ENCODE assay signal across 13 cellular contexts in genomic region chr19:46371371-46371901, GRCh38. TPM values are rescaled to one million over a fixed set of nuclear protein-coding genes. Genes with fewer than 3 reads are reported as not detected.
DNase-seq lines count a peak whose midpoint lies in the region; TF ChIP-seq lines count a peak whose summit lies in the region.
"Had no signal": no experiment of that assay in that cellular context is flagged by ENCODE, and none has a peak within 500 bp of the region (broad histone marks: within the 10 kb centered on the region; RNA-seq: fewer than 3 reads in every experiment).

No MANE protein-coding gene starts in this region.

- H3K4me3 ChIP-seq in WERI-Rb-1 (ENCODE audit: low read depth, low read length) (no peak overlapping the region), epithelial cell of esophagus (ENCODE audit: low read length) (no peak overlapping the region), prostate gland (no peak overlapping the region)
- H3K4me3 ChIP-seq: thoracic aorta had no signal

- no peaks in the 10 kb centered on the region for H3K9me3 ChIP-seq in WERI-Rb-1 (ENCODE audit: severe bottlenecking)
- no peaks in the 10 kb centered on the region for H3K9me3 ChIP-seq in prostate gland
- H3K9me3 ChIP-seq: thoracic aorta had no signal

- peaks cover 55% of the 10 kb centered on the region for H3K36me3 ChIP-seq in WERI-Rb-1
- peaks cover 0 to 1% of the 10 kb centered on the region in 2 donors for H3K36me3 ChIP-seq in prostate gland

- H3K27ac Mint-ChIP-seq in activated T-cell treated with anti-CD3 and anti-CD28 coated beads, Interleukin-2, amount 50 U/mL, for 24 hours: peak overlapping the region; percentile 50
- no peak overlapping the region for H3K27ac Mint-ChIP-seq in mesothelial cell of epicardium

- WGBS in prostate gland: 80% methylated on average over 10 of the region's 10 CpGs

- H3K27ac ChIP-seq in WERI-Rb-1 (no peak overlapping the region; the same call in 1 of the 2 replicates), prostate gland (peak overlapping the region; percentile 26 to 50)
- H3K27ac ChIP-seq: thoracic aorta had no signal

- no peaks in the 10 kb centered on the region for H3K27me3 Mint-ChIP-seq in activated T-cell treated with anti-CD3 and anti-CD28 coated beads, Interleukin-2, amount 50 U/mL, for 24 hours
- no peaks in the 10 kb centered on the region for H3K27me3 Mint-ChIP-seq in mesothelial cell of epicardium (ENCODE audit: low read depth)

- H3K4me1 Mint-ChIP-seq in activated T-cell treated with anti-CD3 and anti-CD28 coated beads, Interleukin-2, amount 50 U/mL, for 24 hours (ENCODE audit: low read depth): peaks cover 39% of the 10 kb centered on the region
- H3K4me1 Mint-ChIP-seq in mesothelial cell of epicardium: peaks cover 14% of the 10 kb centered on the region

- intact Hi-C loops in prostate gland (cut with DNase I): no loop called here

- peaks cover 80% of the 10 kb centered on the region for H3K36me3 Mint-ChIP-seq in activated T-cell treated with anti-CD3 and anti-CD28 coated beads, Interleukin-2, amount 50 U/mL, for 24 hours (ENCODE audit: low read depth)
- H3K36me3 Mint-ChIP-seq in mesothelial cell of epicardium: peaks cover 11% of the 10 kb centered on the region

- H3K27me3 ChIP-seq in WERI-Rb-1 (ENCODE audit: insufficient read depth, low read depth, severe bottlenecking) (no peaks in the 10 kb centered on the region), prostate gland (replicated peaks; ENCODE audit: insufficient read depth) (no peaks in the 10 kb centered on the region)

- TF ChIP-seq CTCF in WERI-Rb-1 (IDR thresholded peaks at IDR 0.05; ENCODE audit: low read depth, low read length): peak; percentile 17; the same call in 1 of the 2 replicates
- no peak for TF ChIP-seq CTCF in epithelial cell of esophagus (IDR thresholded peaks at IDR 0.05; ENCODE audit: insufficient read depth, low read depth, low read length, missing control alignments)
- no peak for TF ChIP-seq CTCF in prostate gland (IDR thresholded peaks at IDR 0.05)
- no peak for TF ChIP-seq CTCF in mesothelial cell of epicardium (IDR thresholded peaks at IDR 0.05; ENCODE audit: unreplicated experiment)

- H3K9me3 Mint-ChIP-seq in activated T-cell treated with anti-CD3 and anti-CD28 coated beads, Interleukin-2, amount 50 U/mL, for 24 hours: no peaks in the 10 kb centered on the region
- H3K9me3 Mint-ChIP-seq in mesothelial cell of epicardium: no peaks in the 10 kb centered on the region

- DNase-seq in activated T-cell treated with anti-CD3 and anti-CD28 coated beads, Interleukin-2, amount 50 U/mL, for 24 hours: peak; percentile 33
- no peak for DNase-seq in activated T-cell treated with anti-CD3 and anti-CD28 coated beads, Interleukin-2, amount 50 U/mL, for 48 hours
- DNase-seq in WERI-Rb-1: no peak
- peak; percentile 39 for DNase-seq in epithelial cell of esophagus (ENCODE audit: low read depth)
- no peak for DNase-seq in prostate gland (ENCODE audit: low spot score)
- DNase-seq in NCI-H1092 (lab: John Stamatoyannopoulos, UW): no peak
- no peak for DNase-seq in SKM-1 treated with dmso at 0.1 percent for 144 hours (lab: John Stamatoyannopoulos, UW; ENCODE audit: unreplicated experiment)
- no peak for DNase-seq in mesothelial cell of epicardium (ENCODE audit: low spot score in 2 of 2, unreplicated experiment in 2 of 2)
- DNase-seq: GF-D8; NCI-H69; occipital lobe; stimulated activated CD4-positive, alpha-beta T cell treated with anti-CD3 and anti-CD28 coated beads, Interleukin-4, amount 100 ng/mL, for 1 hour had no signal

- peaks cover 27% of the 10 kb centered on the region for H3K4me1 ChIP-seq in prostate gland (replicated peaks)

- no peak for TF ChIP-seq POLR2A in prostate gland (IDR thresholded peaks at IDR 0.05)

- H3K4me3 Mint-ChIP-seq in activated T-cell treated with anti-CD3 and anti-CD28 coated beads, Interleukin-2, amount 50 U/mL, for 24 hours: no peak overlapping the region
- no peak overlapping the region for H3K4me3 Mint-ChIP-seq in mesothelial cell of epicardium

RNA-seq across cellular contexts. Expression of gene PPP5C, which starts 24.5 kb away (rescaled TPM):
- total RNA-seq in prostate gland: 10 to 100 TPM; 81.4 to 84.3 TPM
- total RNA-seq in mesothelial cell of epicardium: 80.6 to 86.4 TPM (median 85.2 TPM) in 3 replicates

RNA-seq across cellular contexts. Expression of gene CCDC8, which starts 41.9 kb away (rescaled TPM):
- total RNA-seq in prostate gland: 10 to 100 TPM; 20.4 to 32.7 TPM
- total RNA-seq in mesothelial cell of epicardium: 50.3 to 51.7 TPM (median 50.7 TPM) in 3 replicates

RNA-seq across cellular contexts. Expression of gene PNMA8C, which starts 57.3 kb away (rescaled TPM):
- total RNA-seq in prostate gland (1 to 10 TPM in 1 of 2 donors, not detected in 1; 1.6 TPM), mesothelial cell of epicardium (0.49 to 0.79 TPM (median 0.73 TPM) in 3 replicates)

Comparison
In these comparisons a context has a peak if more than half of its experiments do, and no peak if none do; other contexts are left out.
1. DNase-seq: peak in activated T-cell treated with anti-CD3 and anti-CD28 coated beads, Interleukin-2, amount 50 U/mL, for 24 hours (single experiment) and epithelial cell of esophagus (single experiment); none in activated T-cell treated with anti-CD3 and anti-CD28 coated beads, Interleukin-2, amount 50 U/mL, for 48 hours (0 of 2), WERI-Rb-1 (single experiment), prostate gland (single experiment), NCI-H1092 (single experiment), SKM-1 treated with dmso at 0.1 percent for 144 hours (single experiment) and mesothelial cell of epicardium (0 of 2).